Comparison of ENCODE assay signal across 8 cellular contexts in the genomic region with DNA sequence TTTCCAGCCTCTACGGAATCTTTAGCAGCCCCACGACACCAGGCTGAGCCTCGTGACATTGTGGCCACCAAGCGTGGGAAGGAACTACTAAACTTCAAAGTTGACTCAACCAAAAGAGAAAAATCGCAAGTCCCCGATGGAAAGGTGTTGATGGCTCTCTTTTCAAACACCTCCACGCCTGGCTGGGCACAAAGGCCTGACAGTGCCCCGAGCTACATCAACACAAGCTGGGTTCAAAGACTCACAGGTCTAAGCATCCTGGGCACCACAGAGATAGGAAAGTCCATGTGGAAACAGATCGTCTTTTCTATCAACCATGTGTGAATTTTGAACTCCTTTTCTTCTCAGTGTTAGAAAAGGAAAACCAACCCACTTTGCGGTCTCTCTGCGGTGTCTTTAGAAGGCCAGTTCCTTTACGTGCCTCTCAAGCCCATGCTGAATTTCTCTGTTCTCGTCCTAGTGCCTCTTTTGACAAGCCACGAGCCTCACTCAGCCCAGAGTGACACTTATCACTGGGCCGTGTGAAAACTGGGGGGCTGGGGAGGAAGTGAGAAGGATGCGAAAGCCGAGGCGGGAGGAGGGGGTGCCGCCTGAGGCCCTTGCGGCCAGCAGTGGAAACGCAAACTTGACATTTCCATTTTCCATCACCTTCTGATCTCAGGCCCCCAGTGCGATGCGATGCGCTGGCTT. TPM values are rescaled to one million over a fixed set of nuclear protein-coding genes. Genes with fewer than 3 reads are reported as not detected.
A peak's percentile ranks its signal among the peaks of the same experiment; 100 is the strongest.
DNase-seq lines count a peak whose midpoint lies in the region; ATAC-seq lines count a peak whose summit lies in the region.

No MANE protein-coding gene starts in this region.

- peak overlapping the region; percentile 65 for H2AK5ac ChIP-seq in mesendoderm (ENCODE audit: low read length)

- WGBS in mesendoderm (ENCODE audit: extremely low coverage, insufficient coverage, low lambda C conversion rate): no CpG with 5 or more reads among the region's 24 CpGs

- DNase-seq in GDM1 (lab: John Stamatoyannopoulos, UW): peak; percentile 83
- DNase-seq in activated T-cell treated with anti-CD3 and anti-CD28 coated beads, Interleukin-2, amount 50 U/mL, for 48 hours: peak; percentile 87
- DNase-seq in mesendoderm: peak; percentile 77
- DNase-seq in stimulated activated naive CD8-positive, alpha-beta T cell treated with anti-CD3 and anti-CD28 coated beads, Interleukin-15, Interleukin-2, amounts not matched to agents 100 U/mL and 50 U/mL, for 24 hours: peak; percentile 85
- DNase-seq in NCI-H2171 (lab: John Stamatoyannopoulos, UW): no peak
- DNase-seq in A172 (ENCODE audit: low spot score): no peak

- no peak overlapping the region for H3K23ac ChIP-seq in mesendoderm (ENCODE audit: low read length)

- no peak overlapping the region for H2BK120ac ChIP-seq in mesendoderm (ENCODE audit: low read depth, low read length)

- H3K4me3 ChIP-seq in mesendoderm (ENCODE audit: low read length): no peak overlapping the region

- H3K27me3 ChIP-seq in mesendoderm (ENCODE audit: insufficient read depth, low read length, poor library complexity): no peaks in the 10 kb centered on the region

- peak overlapping the region; percentile 41 for H3K4ac ChIP-seq in mesendoderm (ENCODE audit: low read depth, low read length)

- H3K27ac ChIP-seq in KOPT-K1 (ENCODE audit: low read depth, low read length, poor library complexity, severe bottlenecking) (peak overlapping the region; percentile 4), mesendoderm (ENCODE audit: low read depth, low read length) (peak overlapping the region; percentile 35)

- peaks cover 17% of the 10 kb centered on the region for H3K4me1 ChIP-seq in mesendoderm (ENCODE audit: control insufficient read depth, low read depth, low read length)

- peak overlapping the region; percentile 66 for H3K56ac ChIP-seq in mesendoderm (ENCODE audit: low read length)

- H4K5ac ChIP-seq in mesendoderm (ENCODE audit: low read length): no peak overlapping the region

- H3K79me1 ChIP-seq in mesendoderm (ENCODE audit: low read length): peaks cover 2% of the 10 kb centered on the region

- no peak overlapping the region for H3K4me2 ChIP-seq in mesendoderm (ENCODE audit: low read length)

- no peaks in the 10 kb centered on the region for H3K36me3 ChIP-seq in KOPT-K1 (ENCODE audit: insufficient read depth, low read length)
- H3K36me3 ChIP-seq in mesendoderm (ENCODE audit: control insufficient read depth, insufficient read depth, low read length): no peaks in the 10 kb centered on the region

- peak; percentile 69 for ATAC-seq in GM21526 (IDR thresholded peaks at IDR 0.05; ENCODE audit: low FRiP score, unreplicated experiment)
- ATAC-seq in stimulated activated naive CD8-positive, alpha-beta T cell treated with anti-CD3 and anti-CD28 coated beads, Interleukin-15, Interleukin-2, amounts not matched to agents 100 U/mL and 50 U/mL, for 24 hours: peak; percentile 75

- H2BK15ac ChIP-seq in mesendoderm (replicated peaks; ENCODE audit: low read depth): no peak overlapping the region

- peak overlapping the region; percentile 20 for H2BK5ac ChIP-seq in mesendoderm (ENCODE audit: low read length)

- no peaks in the 10 kb centered on the region for H3K79me2 ChIP-seq in mesendoderm (ENCODE audit: control insufficient read depth, insufficient read depth, low read length)

- H3K18ac ChIP-seq in mesendoderm (ENCODE audit: low read length): peak overlapping the region; percentile 19

- H3K9me3 ChIP-seq in KOPT-K1 (ENCODE audit: insufficient read depth, low read length, poor library complexity, severe bottlenecking): no peaks in the 10 kb centered on the region

- H4K8ac ChIP-seq in mesendoderm (ENCODE audit: low read depth, low read length): no peak overlapping the region

- peak overlapping the region; percentile 7 for H3K9ac ChIP-seq in mesendoderm (ENCODE audit: low read length)

RNA-seq across cellular contexts. Expression of a gene that starts 59.4 kb away (rescaled TPM):
- polyA plus RNA-seq in mesendoderm (2013, experiment 1 of 2): 3.1 TPM
- 3.1 TPM for polyA plus RNA-seq in mesendoderm (2013, experiment 2 of 2)
- 2.5 and 3.3 TPM in 2 replicates for total RNA-seq in A172 (2014; rRNA removed; shearing (Covaris generic))

Comparison
In these comparisons a context has a peak if more than half of its experiments do, and no peak if none do; other contexts are left out.
1. DNase-seq: peak in GDM1 (single experiment), activated T-cell treated with anti-CD3 and anti-CD28 coated beads, Interleukin-2, amount 50 U/mL, for 48 hours (2 of 2), mesendoderm (single experiment) and stimulated activated naive CD8-positive, alpha-beta T cell treated with anti-CD3 and anti-CD28 coated beads, Interleukin-15, Interleukin-2, amounts not matched to agents 100 U/mL and 50 U/mL, for 24 hours (single experiment); none in NCI-H2171 (single experiment) and A172 (single experiment).